22 cellular contexts compared by ENCODE assay signal in the genomic region with DNA sequence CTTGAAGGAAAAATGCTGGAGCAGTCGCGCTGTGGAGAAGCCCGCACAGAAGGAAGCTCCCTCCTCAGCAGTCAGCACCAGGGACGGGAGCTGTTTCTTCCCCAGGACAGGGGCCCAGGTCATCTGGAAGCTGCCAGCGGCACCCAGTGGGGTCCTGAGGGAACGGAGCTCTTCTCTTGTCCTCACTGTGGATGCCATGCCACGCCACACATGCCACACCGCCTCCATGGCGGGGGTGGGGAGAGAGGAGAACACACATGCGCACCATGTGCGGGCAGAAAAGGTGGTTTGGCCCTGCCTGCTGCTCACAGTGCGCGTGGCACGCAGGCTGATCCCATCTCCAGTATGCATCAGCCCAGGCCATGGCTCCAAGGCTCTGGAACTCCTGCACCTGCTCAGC. TPM values are rescaled to one million over a fixed set of nuclear protein-coding genes. Genes with fewer than 3 reads are reported as not detected.
A peak's percentile ranks its signal among the peaks of the same experiment; 100 is the strongest.
DNase-seq lines count a peak whose midpoint lies in the region; ATAC-seq, FAIRE-seq and TF ChIP-seq lines count a peak whose summit lies in the region.
"Had no signal": no experiment of that assay in that cellular context is flagged by ENCODE, and none has a peak within 500 bp of the region (broad histone marks: within the 10 kb centered on the region; RNA-seq: fewer than 3 reads in every experiment).

No MANE protein-coding gene starts in this region.

- no peaks in the 10 kb centered on the region for H3K9me3 Mint-ChIP-seq in naive thymus-derived CD8-positive, alpha-beta T cell
- H3K9me3 Mint-ChIP-seq: activated CD4-positive, alpha-beta T cell treated with anti-CD3 and anti-CD28 coated beads, Interleukin-2, amount 10 ng/mL, durations not matched to agents 7 days and 5 days; activated naive CD4-positive, alpha-beta T cell treated with anti-CD3 and anti-CD28 coated beads, Interleukin-2, amount 50 U/mL, for 24 hours had no signal

- peak; percentile 76 for DNase-seq in SK-N-SH
- DNase-seq in Panc1 (ENCODE audit: low read depth, low spot score) = no peak
- peak; percentile 23 for DNase-seq in hepatocyte (ENCODE audit: low spot score)
- DNase-seq in naive thymus-derived CD8-positive, alpha-beta T cell = no peak
- DNase-seq in COLO829 (ENCODE audit: low spot score) = no peak
- DNase-seq in heart right ventricle = no peak
- DNase-seq in GM12892 (ENCODE audit: insufficient read length) = no peak
- DNase-seq: activated CD4-positive, alpha-beta T cell treated with anti-CD3 and anti-CD28 coated beads, Interleukin-2, amount 10 ng/mL, durations not matched to agents 7 days and 5 days; AML-193; anterior cingulate cortex; cortex of kidney; DND-41; mammary epithelial cell; NCI-H1417; NCI-H2107; WERI-Rb-1 had no signal

- peaks cover 0 to 4% of the 10 kb centered on the region in 2 experiments; a peak in 1 of 4 replicates for H3K4me1 ChIP-seq in SK-N-SH (ENCODE audit: control insufficient read depth in 1 of 2, insufficient read depth in 2 of 2, low read depth in 1 of 2, low read length in 1 of 2)
- no peaks in the 10 kb centered on the region for H3K4me1 ChIP-seq in Panc1 (ENCODE audit: control insufficient read depth, insufficient read depth, low read length)
- H3K4me1 ChIP-seq in hepatocyte (ENCODE audit: insufficient read depth) = no peaks in the 10 kb centered on the region
- H3K4me1 ChIP-seq in heart right ventricle = no peaks in the 10 kb centered on the region
- H3K4me1 ChIP-seq: tibial nerve had no signal

- H3K27ac ChIP-seq in SK-N-SH (ENCODE audit: low read depth in 2 of 2, low read length in 1 of 2) = no peak overlapping the region
- H3K27ac ChIP-seq in Panc1 (ENCODE audit: low read length) = no peak overlapping the region
- H3K27ac ChIP-seq in hepatocyte = no peak overlapping the region
- no peak overlapping the region for H3K27ac ChIP-seq in heart right ventricle
- H3K27ac ChIP-seq: cardiac muscle cell, tibial nerve, WERI-Rb-1 had no signal

- no TSS peak for BruUV-seq in Panc1 (replicated peaks; lab: Mats Ljungman, UMichigan)

- H4K20me1 ChIP-seq in SK-N-SH (ENCODE audit: insufficient read depth) = no peaks in the 10 kb centered on the region
- no peaks in the 10 kb centered on the region for H4K20me1 ChIP-seq in hepatocyte (ENCODE audit: insufficient read depth, poor library complexity, severe bottlenecking)

- H3K79me2 ChIP-seq in SK-N-SH (ENCODE audit: insufficient read depth) (no peaks in the 10 kb centered on the region), hepatocyte (no peaks in the 10 kb centered on the region)

- WGBS in SK-N-SH (ENCODE audit: low lambda C conversion rate) = 23% methylated on average over 7 of the region's 14 CpGs
- WGBS in hepatocyte (ENCODE audit: low lambda C conversion rate, missing lambda C conversion rate) = 87% methylated on average over 14 of the region's 14 CpGs
- 85 to 87% methylated on average over 14 of the region's 14 CpGs for WGBS in heart right ventricle, 2 donors

- in situ Hi-C loops in Panc1 (cut with HindIII; ENCODE audit: low pct_unique_long_range_greater_than_20kb, low sequenced_read_pairs) = no loop called here

- H3K4me2 ChIP-seq in SK-N-SH (no peak overlapping the region), hepatocyte (no peak overlapping the region)

- H2AFZ ChIP-seq in SK-N-SH (ENCODE audit: low read depth) (no peak overlapping the region), hepatocyte (no peak overlapping the region)

- peaks cover 2 to 20% (median 6%) of the 10 kb centered on the region in 5 donors for H3K27me3 Mint-ChIP-seq in naive thymus-derived CD8-positive, alpha-beta T cell
- H3K27me3 Mint-ChIP-seq: activated CD4-positive, alpha-beta T cell treated with anti-CD3 and anti-CD28 coated beads, Interleukin-2, amount 10 ng/mL, durations not matched to agents 7 days and 5 days had no signal

- H3K4me3 Mint-ChIP-seq in naive thymus-derived CD8-positive, alpha-beta T cell = no peak overlapping the region
- H3K4me3 Mint-ChIP-seq: activated CD4-positive, alpha-beta T cell treated with anti-CD3 and anti-CD28 coated beads, Interleukin-2, amount 10 ng/mL, durations not matched to agents 7 days and 5 days; activated naive CD4-positive, alpha-beta T cell treated with anti-CD3 and anti-CD28 coated beads, Interleukin-2, amount 50 U/mL, for 24 hours had no signal

- POLR2A ChIA-PET in SK-N-SH (lab: Yijun Ruan, JAX) (no interaction called here), Panc1 (lab: Charles Lee) (no interaction called here)
- POLR2A ChIA-PET in naive thymus-derived CD8-positive, alpha-beta T cell (lab: Charles Lee) = no interaction called here

- no peaks in the 10 kb centered on the region for H3K36me3 ChIP-seq in SK-N-SH (replicated peaks in 1 of 2; ENCODE audit: control insufficient read depth in 1 of 2, insufficient read depth in 2 of 2, low read length in 1 of 2)
- H3K36me3 ChIP-seq in Panc1 (ENCODE audit: control insufficient read depth, insufficient read depth, low read length) = no peaks in the 10 kb centered on the region
- no peaks in the 10 kb centered on the region for H3K36me3 ChIP-seq in hepatocyte (replicated peaks; ENCODE audit: insufficient read depth, low read depth)
- H3K36me3 ChIP-seq in heart right ventricle = no peaks in the 10 kb centered on the region
- H3K36me3 ChIP-seq: cardiac muscle cell, tibial nerve, WERI-Rb-1 had no signal

- H3K36me3 Mint-ChIP-seq in naive thymus-derived CD8-positive, alpha-beta T cell = no peaks in the 10 kb centered on the region
- H3K36me3 Mint-ChIP-seq: activated naive CD4-positive, alpha-beta T cell treated with anti-CD3 and anti-CD28 coated beads, Interleukin-2, amount 50 U/mL, for 24 hours had no signal

- CTCF ChIA-PET in SK-N-SH (lab: Yijun Ruan, JAX) = interaction anchor here (0.6 to 1.5 kb wide), 7 partner anchors 10 to 228 kb away, joined by 3 to 7 read pairs (median 4); a partner anchor contains a TSS
- CTCF ChIA-PET in Panc1 (lab: Charles Lee) = interaction anchor here (0.6 kb wide), 1 partner anchor 349 kb away, joined by 3 read pairs; no protein-coding TSS in a partner anchor

- H3K27ac Mint-ChIP-seq in naive thymus-derived CD8-positive, alpha-beta T cell = no peak overlapping the region
- H3K27ac Mint-ChIP-seq: activated CD4-positive, alpha-beta T cell treated with anti-CD3 and anti-CD28 coated beads, Interleukin-2, amount 10 ng/mL, durations not matched to agents 7 days and 5 days; activated naive CD4-positive, alpha-beta T cell treated with anti-CD3 and anti-CD28 coated beads, Interleukin-2, amount 50 U/mL, for 24 hours had no signal

- H3F3A ChIP-seq in SK-N-SH (replicated peaks; ENCODE audit: insufficient read depth) = no peaks in the 10 kb centered on the region

- H3K9me2 ChIP-seq in SK-N-SH (no peaks in the 10 kb centered on the region), hepatocyte (replicated peaks; ENCODE audit: insufficient read depth) (no peaks in the 10 kb centered on the region)

- intact Hi-C loops in Panc1 (cut with micrococcal nuclease; ENCODE audit: unreplicated experiment) (no loop called here), heart right ventricle (cut with DNase I) (no loop called here)

- TF ChIP-seq POLR2A in GM12892 (IDR thresholded peaks at IDR 0.05; ENCODE audit: low read depth, low read length) = no peak

- TF ChIP-seq RAD21 in SK-N-SH (IDR thresholded peaks at IDR 0.05; ENCODE audit: low read length) = peak; percentile 37; the same call in 1 of the 2 replicates

- H3K9me3 ChIP-seq in SK-N-SH (0 out of 2 replicates have a peak, but pooled peaks cover 2% of the 10 kb centered on the region), Panc1 (ENCODE audit: control insufficient read depth, insufficient read depth, low read depth, low read length) (no peaks in the 10 kb centered on the region), hepatocyte (ENCODE audit: low read depth) (no peaks in the 10 kb centered on the region), heart right ventricle (no peaks in the 10 kb centered on the region)
- H3K9me3 ChIP-seq: tibial nerve had no signal

- TF ChIP-seq EP300 in SK-N-SH (IDR thresholded peaks at IDR 0.05; ENCODE audit: borderline replicate concordance in 1 of 2, low read depth in 1 of 2, low read length in 1 of 2) = no peak

- H3K9ac ChIP-seq in SK-N-SH = no peak overlapping the region

- H3K27me3 ChIP-seq in SK-N-SH (ENCODE audit: insufficient read depth) = no peaks in the 10 kb centered on the region
- no peaks in the 10 kb centered on the region; the same call in 1 of the 2 replicates for H3K27me3 ChIP-seq in Panc1 (ENCODE audit: control insufficient read depth, insufficient read depth, low read length)
- H3K27me3 ChIP-seq in hepatocyte = no peaks in the 10 kb centered on the region
- H3K27me3 ChIP-seq in heart right ventricle = peaks cover 0 to 10% (median 0%) of the 10 kb centered on the region in 7 donors
- H3K27me3 ChIP-seq: cardiac muscle cell, tibial nerve had no signal

- no peaks in the 10 kb centered on the region for H3K4me1 Mint-ChIP-seq in naive thymus-derived CD8-positive, alpha-beta T cell
- H3K4me1 Mint-ChIP-seq: activated CD4-positive, alpha-beta T cell treated with anti-CD3 and anti-CD28 coated beads, Interleukin-2, amount 10 ng/mL, durations not matched to agents 7 days and 5 days; activated naive CD4-positive, alpha-beta T cell treated with anti-CD3 and anti-CD28 coated beads, Interleukin-2, amount 50 U/mL, for 24 hours had no signal

- no peak for TF ChIP-seq CTCF in SK-N-SH (IDR thresholded peaks at IDR 0.05)
- TF ChIP-seq CTCF in Panc1 (IDR thresholded peaks at IDR 0.05) = peak; percentile 18; the same call in 1 of the 2 replicates
- no peak for TF ChIP-seq CTCF in hepatocyte (IDR thresholded peaks at IDR 0.05; ENCODE audit: poor library complexity)
- no peak for TF ChIP-seq CTCF in heart right ventricle (IDR thresholded peaks at IDR 0.05)

- FAIRE-seq in GM12892 (lab: Jason Lieb, UNC) = no peak
- FAIRE-seq: GM12891 had no signal

- ATAC-seq in SK-N-SH treated with all-trans-retinoic acid at 6 μM for 48 hours (no peak), Panc1 (0 out of 2 replicates have a peak, but pooled peaks have one; percentile 51), heart right ventricle (no peak)
- ATAC-seq in naive thymus-derived CD8-positive, alpha-beta T cell = no peak
- ATAC-seq: HCT116 had no signal

- H3K4me3 ChIP-seq in SK-N-SH (ENCODE audit: low read depth in 2 of 2, low read length in 1 of 2) (peak overlapping the region in 1 of 2 experiments; percentile 21; a peak in 1 of 4 replicates), Panc1 (ENCODE audit: low read depth in 2 of 2, low read length in 2 of 2) (no peak overlapping the region), hepatocyte (no peak overlapping the region), heart right ventricle (no peak overlapping the region)
- H3K4me3 ChIP-seq: cardiac muscle cell, tibial nerve had no signal

RNA-seq across cellular contexts. Expression of a gene that starts 41.7 kb away (rescaled TPM):
- 7.1 and 10.7 TPM in 2 replicates for polyA plus RNA-seq in SK-N-SH (2012; rRNA removed)
- polyA plus RNA-seq in SK-N-SH (2012; cell fraction: cytosol; rRNA removed) = 4.8 TPM in 2 replicates
- polyA plus RNA-seq in SK-N-SH (2012; cell fraction: nucleus; rRNA removed) = 34.1 and 38.5 TPM in 2 replicates
- total RNA-seq in Panc1 (2021; ENCODE audit: unreplicated experiment) = 33.0 TPM
- polyA plus RNA-seq in Panc1 (2012; ENCODE audit: insufficient read length) = 8.3 TPM
- 9.8 and 16.1 TPM in 2 replicates for total RNA-seq in hepatocyte
- polyA plus RNA-seq in hepatocyte = 7.0 and 12.8 TPM in 2 replicates
- total RNA-seq in naive thymus-derived CD8-positive, alpha-beta T cell = 10 to 100 TPM; 34.3 to 38.9 TPM
- polyA plus RNA-seq in naive thymus-derived CD8-positive, alpha-beta T cell = 1 to 10 TPM; 3.3 to 5.9 (median 3.5) TPM
- 10 to 100 TPM in 1 of 10 donors, 1 to 10 TPM in 9; 5.5 to 10.9 (median 7.4) TPM for total RNA-seq in heart right ventricle
- polyA plus RNA-seq in heart right ventricle = 10 to 100 TPM in 1 of 2 donors, 1 to 10 TPM in 1; 3.4 to 12.1 TPM
- polyA plus RNA-seq in GM12892 (2012; ENCODE audit: missing spikeins) = 5.8 TPM

Comparison
In these comparisons a context has a peak if more than half of its experiments do, and no peak if none do; other contexts are left out.
1. DNase-seq: peak in SK-N-SH (single experiment) and hepatocyte (single experiment); none in Panc1 (single experiment), naive thymus-derived CD8-positive, alpha-beta T cell (0 of 10), COLO829 (single experiment), heart right ventricle (0 of 2) and GM12892 (single experiment).